In genomic region chr1:109620396-109620817, GRCh38 we compare ENCODE assay signal across 8 cellular contexts. TPM values are rescaled to one million over a fixed set of nuclear protein-coding genes. Genes with fewer than 3 reads are reported as not detected.
A peak's percentile ranks its signal among the peaks of the same experiment; 100 is the strongest.
DNase-seq lines count a peak whose midpoint lies in the region; ATAC-seq and TF ChIP-seq lines count a peak whose summit lies in the region.

No MANE protein-coding gene starts in this region.

- TF ChIP-seq RAD21 in neural cell (conservative IDR thresholded peaks at IDR 0.05) = no peak

- no peak for TF ChIP-seq CTCF in Caco-2 (IDR thresholded peaks at IDR 0.05; ENCODE audit: insufficient read depth in 1 of 2, low read depth in 1 of 2, low read length in 1 of 2, severe bottlenecking in 1 of 2, unreplicated experiment in 1 of 2)
- TF ChIP-seq CTCF in HFFc6 (IDR thresholded peaks at IDR 0.05) = no peak
- no peak for TF ChIP-seq CTCF in VCaP (conservative IDR thresholded peaks at IDR 0.05)
- no peak for TF ChIP-seq CTCF in fibroblast of pulmonary artery (IDR thresholded peaks at IDR 0.05; ENCODE audit: low read length, missing control alignments)
- TF ChIP-seq CTCF in neural cell (IDR thresholded peaks at IDR 0.05; ENCODE audit: poor library complexity, severe bottlenecking) = no peak

- TF ChIP-seq EP300 in neural cell (conservative IDR thresholded peaks at IDR 0.05; ENCODE audit: poor library complexity, severe bottlenecking) = no peak

- no peaks in the 10 kb centered on the region for H3K9me3 Mint-ChIP-seq in Caco-2 (ENCODE audit: unreplicated experiment)
- H3K9me3 Mint-ChIP-seq in HFFc6 = no peaks in the 10 kb centered on the region

- H3K4me3 Mint-ChIP-seq in Caco-2 (ENCODE audit: unreplicated experiment) (peak overlapping the region; percentile 96), HFFc6 (peak overlapping the region; percentile 95)

- H3K27me3 ChIP-seq in Caco-2 (replicated peaks; ENCODE audit: control insufficient read depth, insufficient read depth, low read length) = no peaks in the 10 kb centered on the region
- H3K27me3 ChIP-seq in neural cell (ENCODE audit: insufficient read depth, low read depth, low read length) = no peaks in the 10 kb centered on the region

- intact Hi-C loops in Caco-2 (cut with micrococcal nuclease; ENCODE audit: unreplicated experiment) = loop anchor here (1.0 kb wide), 1 partner anchor 74 kb away; no protein-coding TSS in a partner anchor

- no peak for ATAC-seq in HG02610 (IDR thresholded peaks at IDR 0.05; ENCODE audit: unreplicated experiment)

- CTCF ChIA-PET in Caco-2 (lab: Charles Lee) = interaction anchor here (0.8 to 1.5 kb wide), 6 partner anchors 10 to 364 kb away, joined by 3 to 8 read pairs (median 3); partner anchors contain the start of gene AHCYL1

- peaks cover 17% of the 10 kb centered on the region for H3K36me3 Mint-ChIP-seq in Caco-2 (ENCODE audit: insufficient read depth, unreplicated experiment)
- peaks cover 13% of the 10 kb centered on the region for H3K36me3 Mint-ChIP-seq in HFFc6 (ENCODE audit: low read depth)

- peak overlapping the region; percentile 97 for H3K4me2 ChIP-seq in neural cell (ENCODE audit: low read length)

- H3K27me3 Mint-ChIP-seq in Caco-2 (ENCODE audit: insufficient read depth, unreplicated experiment) (no peaks in the 10 kb centered on the region), HFFc6 (ENCODE audit: insufficient read depth) (peaks cover 7% of the 10 kb centered on the region)

- H3K27ac ChIP-seq in VCaP (peak overlapping the region; percentile 95), neural cell (ENCODE audit: low read length) (peak overlapping the region; percentile 94)

- no peaks in the 10 kb centered on the region for H3F3A ChIP-seq in neural cell (ENCODE audit: insufficient read depth, low read length, poor library complexity, severe bottlenecking)

- H3K27ac Mint-ChIP-seq in Caco-2 (ENCODE audit: unreplicated experiment) (peak overlapping the region; percentile 86), HFFc6 (peak overlapping the region; percentile 100)

- POLR2A ChIA-PET in Caco-2 (lab: Charles Lee) = interaction anchor here (0.7 to 1.6 kb wide), 2 partner anchors 35 to 72 kb away, joined by 3 to 10 read pairs; partner anchors contain the start of genes GNAI3 and GSTM4

- H3K36me3 ChIP-seq in Caco-2 (ENCODE audit: control insufficient read depth, insufficient read depth, low read length) (no peaks in the 10 kb centered on the region), neural cell (ENCODE audit: insufficient read depth, low read length) (no peaks in the 10 kb centered on the region)

- H3K4me3 ChIP-seq in Caco-2 (ENCODE audit: low read depth, low read length) (peak overlapping the region; percentile 80), fibroblast of pulmonary artery (replicated peaks; ENCODE audit: low read depth, low read length) (peak overlapping the region; percentile 99), neural cell (ENCODE audit: low read length) (peak overlapping the region; percentile 66)

- no peaks in the 10 kb centered on the region for H4K20me1 ChIP-seq in neural cell (ENCODE audit: insufficient read depth)

- DNase-seq in Caco-2 (peak; percentile 40 to 46), HFFc6 (peak; percentile 53), fibroblast of pulmonary artery (ENCODE audit: low read depth) (peak; percentile 65), NCI-H510A treated with DMSO at 0.1 percent for 48 hours (lab: John Stamatoyannopoulos, UW) (no peak), NCI-H2081 (lab: John Stamatoyannopoulos, UW) (no peak)

- H3K4me1 ChIP-seq in Caco-2 = peaks cover 15% of the 10 kb centered on the region

- H3K9me3 ChIP-seq in Caco-2 (no peaks in the 10 kb centered on the region), neural cell (ENCODE audit: low read length) (no peaks in the 10 kb centered on the region)

- peaks cover 38% of the 10 kb centered on the region for H3K79me2 ChIP-seq in neural cell (replicated peaks; ENCODE audit: insufficient read depth, low read length)

- peak overlapping the region; percentile 75 for H2AFZ ChIP-seq in neural cell (ENCODE audit: low read depth, low read length)

- peaks cover 16% of the 10 kb centered on the region for H3K4me1 Mint-ChIP-seq in Caco-2 (ENCODE audit: low read depth, unreplicated experiment)
- peaks cover 70% of the 10 kb centered on the region for H3K4me1 Mint-ChIP-seq in HFFc6 (ENCODE audit: low read depth)

- peak overlapping the region; percentile 86 for H3K9ac ChIP-seq in neural cell (ENCODE audit: low read length)

- H3K9me2 ChIP-seq in neural cell (ENCODE audit: insufficient read depth, low read length) = no peaks in the 10 kb centered on the region

- TSS peak; percentile 32 for BruUV-seq in Caco-2 (replicated peaks; lab: Mats Ljungman, UMichigan)

TF ChIP-seq in neural cell, 6 proteins besides CTCF, POLR2A, EP300 and RAD21:
- no peak for TF ChIP-seq POLR2AphosphoS5 (IDR thresholded peaks at IDR 0.05)

RNA-seq across cellular contexts. Expression of gene AMPD2, which starts 0.8 kb away (rescaled TPM):
- 40.3 and 47.8 TPM in 2 replicates for total RNA-seq in Caco-2 (2022)
- 100 to 1,000 TPM; 127 to 172 (median 139) TPM for total RNA-seq in HFFc6 (2021; fragmentation: NEBNext Ultra II Directional; extraction: Animal tissue kit (Norgen Biotek cat#: 25700))
- 104 and 111 TPM in 2 replicates for polyA plus RNA-seq in neural cell
- polyA minus RNA-seq in neural cell = 88.4 and 108 TPM in 2 replicates

RNA-seq across cellular contexts. Expression of gene GNAT2, which starts 1.0 kb away (rescaled TPM):
- total RNA-seq in Caco-2 (2022) = not detected in 2 replicates
- total RNA-seq in HFFc6 (2021; fragmentation: NEBNext Ultra II Directional; extraction: Animal tissue kit (Norgen Biotek cat#: 25700)) = under 1 TPM in 3 of 6 experiments, not detected in 3; 0.11 to 0.40 (median 0.34) TPM
- polyA plus RNA-seq in neural cell = 1.5 TPM in 1 of 2 replicates, not detected in the other
- polyA minus RNA-seq in neural cell = not detected in 2 replicates

RNA-seq across cellular contexts. Expression of gene GSTM4, which starts 35.5 kb away (rescaled TPM):
- total RNA-seq in Caco-2 (2022) = 9.6 and 11.9 TPM in 2 replicates
- total RNA-seq in HFFc6 (2021; fragmentation: NEBNext Ultra II Directional; extraction: Animal tissue kit (Norgen Biotek cat#: 25700)) = 10 to 100 TPM; 16.0 to 27.1 (median 24.8) TPM
- polyA plus RNA-seq in neural cell = 0.06 and 0.71 TPM in 2 replicates
- 0.35 and 0.97 TPM in 2 replicates for polyA minus RNA-seq in neural cell

RNA-seq across cellular contexts. Expression of gene GSTM2, which starts 47.5 kb away (rescaled TPM):
- 0.84 and 1.7 TPM in 2 replicates for total RNA-seq in Caco-2 (2022)
- 10 to 100 TPM; 32.4 to 53.4 (median 46.1) TPM for total RNA-seq in HFFc6 (2021; fragmentation: NEBNext Ultra II Directional; extraction: Animal tissue kit (Norgen Biotek cat#: 25700))
- 6.8 and 10.2 TPM in 2 replicates for polyA plus RNA-seq in neural cell
- polyA minus RNA-seq in neural cell = 4.5 and 6.1 TPM in 2 replicates

Comparison
In these comparisons a context has a peak if more than half of its experiments do, and no peak if none do; other contexts are left out.
1. DNase-seq: peak in Caco-2 (2 of 2), HFFc6 (single experiment) and fibroblast of pulmonary artery (single experiment); none in NCI-H510A treated with DMSO at 0.1 percent for 48 hours (single experiment) and NCI-H2081 (0 of 2).
2. Peak in every context shown above with its lines, with median percentiles within 50 percentile points of each other: H3K4me3 ChIP-seq.